ENCODE assay signal across 8 cellular contexts in the genomic region with DNA sequence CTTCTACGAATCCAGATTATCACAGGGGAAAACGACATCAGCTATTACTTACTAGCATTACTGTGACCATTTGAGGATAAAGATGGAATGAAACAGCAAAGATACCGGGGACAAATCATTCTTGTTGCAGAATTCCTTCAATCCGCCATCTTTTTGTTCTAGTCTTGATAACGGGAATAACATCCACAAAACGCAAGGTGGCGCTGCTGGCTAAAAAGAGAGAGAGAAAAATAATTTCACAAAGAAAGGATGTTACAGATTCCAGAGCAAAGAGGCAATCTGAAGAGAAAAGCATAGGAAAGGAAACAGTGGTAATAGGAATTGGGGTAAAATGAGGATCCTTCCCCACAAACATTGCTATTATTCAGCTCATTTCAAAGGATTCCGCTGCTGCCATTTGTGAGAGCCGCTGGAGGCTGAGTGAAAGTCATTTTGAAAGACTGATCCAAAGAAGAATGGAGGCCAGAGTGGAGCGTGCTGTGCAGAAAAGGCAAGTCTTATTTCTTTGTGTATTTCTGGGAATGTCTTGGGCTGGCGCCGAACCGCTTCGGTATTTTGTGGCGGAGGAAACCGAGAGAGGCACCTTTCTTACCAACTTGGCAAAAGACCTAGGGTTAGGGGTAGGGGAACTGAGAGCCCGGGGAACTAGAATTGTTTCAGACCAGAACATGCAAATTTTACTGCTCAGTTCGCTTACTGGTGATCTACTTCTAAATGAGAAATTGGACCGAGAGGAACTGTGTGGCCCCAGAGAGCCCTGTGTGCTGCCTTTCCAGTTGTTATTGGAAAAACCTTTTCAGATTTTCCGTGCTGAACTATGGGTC. TPM values are rescaled to one million over a fixed set of nuclear protein-coding genes. Genes with fewer than 3 reads are reported as not detected.
A peak's percentile ranks its signal among the peaks of the same experiment; 100 is the strongest.
DNase-seq lines count a peak whose midpoint lies in the region; ATAC-seq, FAIRE-seq and TF ChIP-seq lines count a peak whose summit lies in the region.

A gene (plus strand): TSS at position 264 of the 824 bp plus-strand sequence. CDS start 192 bp downstream, at position 456.

- CTCF ChIA-PET in A549 (lab: Yijun Ruan, JAX), result interaction anchor here (1.0 to 1.6 kb wide), 2 partner anchors 147 to 157 kb away, joined by 3 read pairs; a partner anchor contains a TSS

- H3K9me3 Mint-ChIP-seq in stimulated activated naive B cell treated with anti-CD40 and anti-IgM and Interleukin-4, amounts not matched to agents 10 μg/mL and 1 μg/mL and 100 μg/mL, for 72 hours, result peaks cover 13 to 17% of the 10 kb centered on the region in 2 donors

- peak within 1 kb of the TSS; percentile 14; the same call in 1 of the 3 replicates for H3K4me2 ChIP-seq in A549

- H3K4me3 Mint-ChIP-seq in stimulated activated naive B cell treated with anti-CD40 and anti-IgM and Interleukin-4, amounts not matched to agents 10 μg/mL and 1 μg/mL and 100 μg/mL, for 72 hours, result peak within 1 kb of the TSS; percentile 11 to 14

- in situ Hi-C loops in G401 (cut with HindIII; ENCODE audit: low sequenced_read_pairs), result no loop called here

- no peak for TF ChIP-seq CTCF in A549 (IDR thresholded peaks at IDR 0.05)
- TF ChIP-seq CTCF in fibroblast of pulmonary artery (IDR thresholded peaks at IDR 0.05; ENCODE audit: low read length, missing control alignments), result peak; percentile 31

- TF ChIP-seq POLR2A in A549 (IDR thresholded peaks at IDR 0.05; ENCODE audit: low read length), result no peak

- H3K4me1 ChIP-seq in A549, result no peaks in the 10 kb centered on the region

- no peak for TF ChIP-seq EP300 in A549 (IDR thresholded peaks at IDR 0.05)

- peaks cover 0 to 3% of the 10 kb centered on the region in 2 donors for H3K4me1 Mint-ChIP-seq in stimulated activated naive B cell treated with anti-CD40 and anti-IgM and Interleukin-4, amounts not matched to agents 10 μg/mL and 1 μg/mL and 100 μg/mL, for 72 hours

- H3K27ac ChIP-seq in A549, result no peak within 1 kb of the TSS

- POLR2A ChIA-PET in A549 (lab: Yijun Ruan, JAX), result no interaction called here

- DNase-seq in A549 (ENCODE audit: low read depth in 1 of 2, low spot score in 1 of 2) (peak; percentile 25 to 31), G401 (ENCODE audit: low spot score) (peak; percentile 30), RPMI7951 (ENCODE audit: low read depth) (peak; percentile 48), fibroblast of pulmonary artery (ENCODE audit: low read depth) (peak; percentile 12), 8988T (no peak), NCI-H187 treated with DMSO at 0.1 percent for 48 hours (lab: John Stamatoyannopoulos, UW) (no peak)
- DNase-seq in stimulated activated naive B cell treated with anti-CD40 and anti-IgM and Interleukin-4, amounts not matched to agents 10 μg/mL and 1 μg/mL and 100 μg/mL, for 72 hours, result no peak

- ATAC-seq in A549 (no peak), HG02763 (IDR thresholded peaks at IDR 0.05; ENCODE audit: unreplicated experiment) (no peak)
- ATAC-seq in stimulated activated naive B cell treated with anti-CD40 and anti-IgM and Interleukin-4, amounts not matched to agents 10 μg/mL and 1 μg/mL and 100 μg/mL, for 72 hours (replicated peaks), result no peak

- H3K9me3 ChIP-seq in A549, result peaks cover 20% of the 10 kb centered on the region; the same call in 2 of the 3 replicates

- peaks cover 44 to 45% of the 10 kb centered on the region in 2 donors for H3K27me3 Mint-ChIP-seq in stimulated activated naive B cell treated with anti-CD40 and anti-IgM and Interleukin-4, amounts not matched to agents 10 μg/mL and 1 μg/mL and 100 μg/mL, for 72 hours

- TF ChIP-seq RAD21 in A549 (conservative IDR thresholded peaks at IDR 0.05 in 1 of 2, IDR thresholded peaks at IDR 0.05 in 1 of 2), result peak; percentile 16 to 46; a peak in 3 of 5 replicates

- H3K27ac Mint-ChIP-seq in stimulated activated naive B cell treated with anti-CD40 and anti-IgM and Interleukin-4, amounts not matched to agents 10 μg/mL and 1 μg/mL and 100 μg/mL, for 72 hours, result no peak within 1 kb of the TSS

- peaks cover 0 to 4% of the 10 kb centered on the region in 2 donors for H3K36me3 Mint-ChIP-seq in stimulated activated naive B cell treated with anti-CD40 and anti-IgM and Interleukin-4, amounts not matched to agents 10 μg/mL and 1 μg/mL and 100 μg/mL, for 72 hours

- peak; percentile 23 for FAIRE-seq in A549 (lab: Jason Lieb, UNC)

- H3K4me3 ChIP-seq in A549 (no peak within 1 kb of the TSS), fibroblast of pulmonary artery (replicated peaks; ENCODE audit: low read depth, low read length) (no peak within 1 kb of the TSS)

- 35% methylated on average over 20 of the region's 20 CpGs for WGBS in A549 (ENCODE audit: missing lambda C conversion rate)

TF ChIP-seq in A549, 52 proteins besides CTCF, POLR2A, EP300 and RAD21:
- TF ChIP-seq FOXS1 (CRISPR knock-in tag; IDR thresholded peaks at IDR 0.05), result no peak
- no peak for TF ChIP-seq ZNF302 (CRISPR knock-in tag; IDR thresholded peaks at IDR 0.05)
- no peak for TF ChIP-seq NPAS2 (CRISPR knock-in tag; IDR thresholded peaks at IDR 0.05; ENCODE audit: borderline replicate concordance)
- TF ChIP-seq ZFP36 (IDR thresholded peaks at IDR 0.05; ENCODE audit: borderline replicate concordance, partially characterized antibody), result no peak
- no peak for TF ChIP-seq BHLHE40 (IDR thresholded peaks at IDR 0.05; ENCODE audit: low read depth, low read length)
- no peak for TF ChIP-seq KDM5A (IDR thresholded peaks at IDR 0.05)
- no peak for TF ChIP-seq SREBF2 (IDR thresholded peaks at IDR 0.05)
- TF ChIP-seq, protein P1, sequence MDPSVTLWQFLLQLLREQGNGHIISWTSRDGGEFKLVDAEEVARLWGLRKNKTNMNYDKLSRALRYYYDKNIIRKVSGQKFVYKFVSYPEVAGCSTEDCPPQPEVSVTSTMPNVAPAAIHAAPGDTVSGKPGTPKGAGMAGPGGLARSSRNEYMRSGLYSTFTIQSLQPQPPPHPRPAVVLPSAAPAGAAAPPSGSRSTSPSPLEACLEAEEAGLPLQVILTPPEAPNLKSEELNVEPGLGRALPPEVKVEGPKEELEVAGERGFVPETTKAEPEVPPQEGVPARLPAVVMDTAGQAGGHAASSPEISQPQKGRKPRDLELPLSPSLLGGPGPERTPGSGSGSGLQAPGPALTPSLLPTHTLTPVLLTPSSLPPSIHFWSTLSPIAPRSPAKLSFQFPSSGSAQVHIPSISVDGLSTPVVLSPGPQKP (IDR thresholded peaks at IDR 0.05; ENCODE audit: low read depth, low read length), result no peak
- TF ChIP-seq, protein P2, sequence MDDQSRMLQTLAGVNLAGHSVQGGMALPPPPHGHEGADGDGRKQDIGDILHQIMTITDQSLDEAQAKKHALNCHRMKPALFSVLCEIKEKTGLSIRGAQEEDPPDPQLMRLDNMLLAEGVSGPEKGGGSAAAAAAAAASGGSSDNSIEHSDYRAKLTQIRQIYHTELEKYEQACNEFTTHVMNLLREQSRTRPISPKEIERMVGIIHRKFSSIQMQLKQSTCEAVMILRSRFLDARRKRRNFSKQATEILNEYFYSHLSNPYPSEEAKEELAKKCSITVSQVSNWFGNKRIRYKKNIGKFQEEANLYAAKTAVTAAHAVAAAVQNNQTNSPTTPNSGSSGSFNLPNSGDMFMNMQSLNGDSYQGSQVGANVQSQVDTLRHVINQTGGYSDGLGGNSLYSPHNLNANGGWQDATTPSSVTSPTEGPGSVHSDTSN (IDR thresholded peaks at IDR 0.05), result no peak
- TF ChIP-seq, protein P3, sequence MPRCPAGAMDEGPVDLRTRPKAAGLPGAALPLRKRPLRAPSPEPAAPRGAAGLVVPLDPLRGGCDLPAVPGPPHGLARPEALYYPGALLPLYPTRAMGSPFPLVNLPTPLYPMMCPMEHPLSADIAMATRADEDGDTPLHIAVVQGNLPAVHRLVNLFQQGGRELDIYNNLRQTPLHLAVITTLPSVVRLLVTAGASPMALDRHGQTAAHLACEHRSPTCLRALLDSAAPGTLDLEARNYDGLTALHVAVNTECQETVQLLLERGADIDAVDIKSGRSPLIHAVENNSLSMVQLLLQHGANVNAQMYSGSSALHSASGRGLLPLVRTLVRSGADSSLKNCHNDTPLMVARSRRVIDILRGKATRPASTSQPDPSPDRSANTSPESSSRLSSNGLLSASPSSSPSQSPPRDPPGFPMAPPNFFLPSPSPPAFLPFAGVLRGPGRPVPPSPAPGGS (IDR thresholded peaks at IDR 0.05), result no peak
- TF ChIP-seq HOXB5 (CRISPR knock-in tag; IDR thresholded peaks at IDR 0.05), result no peak
- TF ChIP-seq CBX2 (IDR thresholded peaks at IDR 0.05; ENCODE audit: borderline replicate concordance, low read depth), result no peak
- no peak for TF ChIP-seq MAFK (IDR thresholded peaks at IDR 0.05; ENCODE audit: partially characterized antibody)
- no peak for TF ChIP-seq POLR2AphosphoS2 (conservative IDR thresholded peaks at IDR 0.05; ENCODE audit: low read length)
- TF ChIP-seq, protein P4, sequence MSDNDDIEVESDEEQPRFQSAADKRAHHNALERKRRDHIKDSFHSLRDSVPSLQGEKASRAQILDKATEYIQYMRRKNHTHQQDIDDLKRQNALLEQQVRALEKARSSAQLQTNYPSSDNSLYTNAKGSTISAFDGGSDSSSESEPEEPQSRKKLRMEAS (IDR thresholded peaks at IDR 0.05), result no peak
- no peak for TF ChIP-seq TFCP2L1 (CRISPR knock-in tag; IDR thresholded peaks at IDR 0.05)
- TF ChIP-seq, protein P5, sequence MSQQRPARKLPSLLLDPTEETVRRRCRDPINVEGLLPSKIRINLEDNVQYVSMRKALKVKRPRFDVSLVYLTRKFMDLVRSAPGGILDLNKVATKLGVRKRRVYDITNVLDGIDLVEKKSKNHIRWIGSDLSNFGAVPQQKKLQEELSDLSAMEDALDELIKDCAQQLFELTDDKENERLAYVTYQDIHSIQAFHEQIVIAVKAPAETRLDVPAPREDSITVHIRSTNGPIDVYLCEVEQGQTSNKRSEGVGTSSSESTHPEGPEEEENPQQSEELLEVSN (IDR thresholded peaks at IDR 0.05; ENCODE audit: borderline replicate concordance, low read depth), result no peak
- TF ChIP-seq RCOR1 (IDR thresholded peaks at IDR 0.05; ENCODE audit: low read depth, low read length), result no peak

RNA-seq across cellular contexts. Expression of the gene that starts here (rescaled TPM):
- polyA plus RNA-seq in A549 (2011; rRNA removed) (0.04 and 0.08 TPM in 2 replicates), A549 (2017; fragmentation: RNase III; extraction: RNeasy Plus Mini Kit Qiagen cat#74134 plus additional on column Dnase treatment) (0.03 TPM in 2 of 3 replicates, not detected in the other)
- polyA plus RNA-seq in A549 (2012; cell fraction: cytosol; rRNA removed), result 0.01 and 0.03 TPM in 2 replicates
- 0.07 and 0.17 TPM in 2 replicates for polyA plus RNA-seq in A549 (2012; cell fraction: nucleus; rRNA removed)
- 0.05 TPM in 1 of 2 replicates, not detected in the other for polyA minus RNA-seq in A549 (2011; rRNA and poly(A)+ RNA removed)
- total RNA-seq in G401 (2014; rRNA removed; shearing (Covaris generic)), result not detected in 2 replicates
- total RNA-seq in RPMI7951 (2014; rRNA removed; shearing (Covaris generic)), result 0.39 and 0.48 TPM in 2 replicates

Comparison
In these comparisons a context has a peak if more than half of its experiments do, and no peak if none do; other contexts are left out.
1. Peak in DNase-seq and H3K4me2 ChIP-seq in A549; RNA of the gene not detected or under 1 TPM.
2. Peak in DNase-seq in G401; RNA of the gene not detected or under 1 TPM.
3. Peak in DNase-seq in RPMI7951; RNA of the gene not detected or under 1 TPM.